24 cellular contexts compared by ENCODE assay signal in the genomic region with DNA sequence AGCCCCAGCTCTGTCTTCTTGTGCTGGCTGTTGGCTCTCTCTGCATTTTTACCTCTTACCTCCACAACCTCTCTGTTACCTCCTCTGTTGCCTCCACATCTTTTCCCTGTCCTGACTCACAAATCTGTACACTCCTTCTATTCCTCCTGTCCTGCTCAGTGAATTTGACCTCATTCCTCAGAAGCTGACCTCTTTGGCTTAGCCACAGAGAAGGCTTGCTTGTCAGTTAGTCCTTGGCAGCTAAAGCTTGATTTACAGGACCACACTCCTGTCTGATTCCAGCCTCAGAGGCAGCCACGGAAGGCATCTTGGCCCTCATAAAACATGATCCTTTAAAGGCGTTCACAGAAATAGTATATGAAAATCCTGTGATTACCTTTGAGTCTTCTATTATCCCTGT.
"Had no signal": no experiment of that assay in that cellular context is flagged by ENCODE, and none has a peak within 500 bp of the region (broad histone marks: within the 10 kb centered on the region; RNA-seq: fewer than 3 reads in every experiment).

No MANE protein-coding gene starts in this region.

- H3K27ac Mint-ChIP-seq: activated CD4-positive, alpha-beta T cell treated with anti-CD3 and anti-CD28 coated beads for 36 hours; activated CD8-positive, alpha-beta T cell treated with anti-CD3 and anti-CD28 coated beads for 36 hours; activated naive CD4-positive, alpha-beta T cell treated with anti-CD3 and anti-CD28 coated beads, Interleukin-2, amount 10 ng/mL, durations not matched to agents 7 days and 5 days; activated naive CD8-positive, alpha-beta T cell treated with anti-CD3 and anti-CD28 coated beads, Interleukin-2, amount 10 ng/mL, durations not matched to agents 7 days and 5 days; activated T-cell treated with anti-CD3 and anti-CD28 coated beads, Interleukin-2, amount 50 U/mL, for 72 hours; activated T-helper 2 cell treated with anti-CD3 and anti-CD28 coated beads, Interferon-gamma antibody, Interleukin-2, Interleukin-4, amounts not matched to agents 10 μg/mL and 5 μg/mL and 100 μg/mL, durations not matched to agents 14 hours and 24 hours and 36 hours had no signal

- ATAC-seq: activated CD4-positive, alpha-beta T cell treated with anti-CD3 and anti-CD28 coated beads for 36 hours; activated CD8-positive, alpha-beta T cell treated with anti-CD3 and anti-CD28 coated beads for 36 hours; activated T-cell treated with anti-CD3 and anti-CD28 coated beads, Interleukin-2, amount 50 U/mL, for 72 hours had no signal

- H3K9me3 ChIP-seq: adrenal gland, Peyer's patch, SJCRH30, SK-N-SH had no signal

- H3K27me3 Mint-ChIP-seq: activated CD8-positive, alpha-beta T cell treated with anti-CD3 and anti-CD28 coated beads for 36 hours had no signal

- H3K4me2 ChIP-seq: SK-N-SH had no signal

- H3K27me3 ChIP-seq: adrenal gland, Peyer's patch, SJCRH30 had no signal

- H3K4me1 ChIP-seq: adrenal gland, Peyer's patch had no signal

- H3K36me3 Mint-ChIP-seq: activated naive CD4-positive, alpha-beta T cell treated with anti-CD3 and anti-CD28 coated beads, Interleukin-2, amount 10 ng/mL, durations not matched to agents 7 days and 5 days; activated naive CD8-positive, alpha-beta T cell treated with anti-CD3 and anti-CD28 coated beads, Interleukin-2, amount 10 ng/mL, durations not matched to agents 7 days and 5 days had no signal

- H3K9ac ChIP-seq: SK-N-SH had no signal

- H3K4me3 Mint-ChIP-seq: activated CD4-positive, alpha-beta T cell treated with anti-CD3 and anti-CD28 coated beads for 36 hours; activated CD8-positive, alpha-beta T cell treated with anti-CD3 and anti-CD28 coated beads for 36 hours; activated naive CD4-positive, alpha-beta T cell treated with anti-CD3 and anti-CD28 coated beads, Interleukin-2, amount 10 ng/mL, durations not matched to agents 7 days and 5 days; activated naive CD8-positive, alpha-beta T cell treated with anti-CD3 and anti-CD28 coated beads, Interleukin-2, amount 10 ng/mL, durations not matched to agents 7 days and 5 days; activated T-cell treated with anti-CD3 and anti-CD28 coated beads, Interleukin-2, amount 50 U/mL, for 72 hours had no signal

- H3K36me3 ChIP-seq: adrenal gland, Peyer's patch, SJCRH30 had no signal

- H3K27ac ChIP-seq: adrenal gland, Peyer's patch, RWPE1, SJCRH30, VCaP had no signal

- H3K4me1 Mint-ChIP-seq: activated CD4-positive, alpha-beta T cell treated with anti-CD3 and anti-CD28 coated beads for 36 hours; activated naive CD4-positive, alpha-beta T cell treated with anti-CD3 and anti-CD28 coated beads, Interleukin-2, amount 10 ng/mL, durations not matched to agents 7 days and 5 days; activated naive CD8-positive, alpha-beta T cell treated with anti-CD3 and anti-CD28 coated beads, Interleukin-2, amount 10 ng/mL, durations not matched to agents 7 days and 5 days had no signal

- DNase-seq: activated CD4-positive, alpha-beta T cell treated with anti-CD3 and anti-CD28 coated beads for 36 hours; activated CD4-positive, alpha-beta T cell treated with anti-CD3 and anti-CD28 coated beads, Interleukin-2, amount 50 U/mL, for 1 hour; activated CD8-positive, alpha-beta memory T cell treated with anti-CD3 and anti-CD28 coated beads, Interleukin-2, amount 50 U/mL, for 4 hours; activated CD8-positive, alpha-beta T cell treated with anti-CD3 and anti-CD28 coated beads for 36 hours; activated gamma-delta T cell treated with Interleukin-2 at 50 U/mL for 16 hours; activated naive CD4-positive, alpha-beta T cell treated with anti-CD3 and anti-CD28 coated beads, Interleukin-2, amount 10 ng/mL, durations not matched to agents 7 days and 5 days; activated naive CD8-positive, alpha-beta T cell treated with anti-CD3 and anti-CD28 coated beads, Interleukin-2, amount 10 ng/mL, durations not matched to agents 7 days and 5 days; activated T-cell treated with anti-CD3 and anti-CD28 coated beads, Interleukin-2, amount 50 U/mL, for 72 hours; adrenal gland; anterior cingulate cortex; MM.1S; NCI-H1105; NCI-H1436 treated with DMSO at 0.1 percent for 48 hours; NCI-H187; NCI-H2081; NCI-H510A treated with DMSO at 0.1 percent for 48 hours; Peyer's patch; Right ventricle myocardium superior; SK-N-SH; T-helper 1 cell had no signal

- H3K4me3 ChIP-seq: adrenal gland, Peyer's patch, SJCRH30 had no signal

- H3K9me3 Mint-ChIP-seq: activated CD8-positive, alpha-beta T cell treated with anti-CD3 and anti-CD28 coated beads for 36 hours; activated naive CD4-positive, alpha-beta T cell treated with anti-CD3 and anti-CD28 coated beads, Interleukin-2, amount 10 ng/mL, durations not matched to agents 7 days and 5 days; activated naive CD8-positive, alpha-beta T cell treated with anti-CD3 and anti-CD28 coated beads, Interleukin-2, amount 10 ng/mL, durations not matched to agents 7 days and 5 days; activated T-helper 2 cell treated with anti-CD3 and anti-CD28 coated beads, Interferon-gamma antibody, Interleukin-2, Interleukin-4, amounts not matched to agents 10 μg/mL and 5 μg/mL and 100 μg/mL, durations not matched to agents 14 hours and 24 hours and 36 hours had no signal
